Comparison of ENCODE assay signal across 8 cellular contexts in the genomic region with DNA sequence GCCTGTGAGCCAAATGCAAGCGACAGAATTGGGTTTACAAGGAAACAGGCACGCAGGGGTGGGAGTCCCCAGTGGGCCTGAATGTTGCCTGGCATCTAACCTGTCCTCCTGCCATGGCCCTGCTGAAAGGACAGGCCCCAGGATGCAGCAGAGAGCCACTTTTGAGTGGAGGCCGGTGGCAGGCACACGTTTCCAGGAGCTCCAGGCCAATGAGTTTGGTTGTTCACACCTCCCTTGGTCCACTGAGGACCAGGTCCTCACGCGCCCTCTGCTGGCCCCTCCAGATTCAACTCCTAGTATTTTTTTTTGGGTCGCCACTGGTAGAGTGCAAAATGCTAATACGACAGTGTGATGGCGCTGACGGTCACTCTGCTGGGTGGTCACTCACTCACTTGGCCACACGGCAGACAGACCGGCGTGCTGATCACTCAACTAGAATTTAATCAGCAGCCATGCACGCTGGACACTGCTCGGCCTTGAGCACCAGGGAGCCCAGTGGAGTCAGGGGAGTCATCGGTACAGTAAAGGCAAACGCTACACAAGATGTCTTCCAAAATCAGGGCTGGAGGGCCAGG.
DNase-seq lines count a peak whose midpoint lies in the region; ATAC-seq and TF ChIP-seq lines count a peak whose summit lies in the region.

No MANE protein-coding gene starts in this region.

- no peak for ATAC-seq in GM18873 (IDR thresholded peaks at IDR 0.05; ENCODE audit: low FRiP score, unreplicated experiment)

- DNase-seq in ELR (ENCODE audit: low read depth) (peak; percentile 85), HL-60 (ENCODE audit: low read depth in 1 of 2, low spot score in 1 of 2) (peak; percentile 20 to 63), RPMI7951 (ENCODE audit: low read depth) (peak; percentile 81), germinal center (ENCODE audit: low spot score) (peak; percentile 81), renal cortical epithelial cell (ENCODE audit: low read depth) (peak; percentile 18), mesenteric fat pad (ENCODE audit: low spot score) (no peak)
- DNase-seq in activated T-helper 1 cell treated with anti-CD3 and anti-CD28 coated beads, Interleukin-2, amount 50 U/mL, for 16 hours (ENCODE audit: low read depth in 1 of 2, low spot score in 1 of 2): peak; percentile 33 to 49

- no peak overlapping the region for H3K27ac ChIP-seq in HL-60 (replicated peaks)

- no peak overlapping the region for H3K4me3 ChIP-seq in HL-60 (replicated peaks; ENCODE audit: insufficient read depth, low read length)

- peak; percentile 40 for TF ChIP-seq CTCF in HL-60 (IDR thresholded peaks at IDR 0.05; ENCODE audit: insufficient read depth, low read length)

- H3K27me3 ChIP-seq in HL-60 (ENCODE audit: insufficient read depth, poor library complexity, severe bottlenecking): peaks cover 8% of the 10 kb centered on the region
